ENCODE assay signal across 9 cellular contexts in the genomic region with DNA sequence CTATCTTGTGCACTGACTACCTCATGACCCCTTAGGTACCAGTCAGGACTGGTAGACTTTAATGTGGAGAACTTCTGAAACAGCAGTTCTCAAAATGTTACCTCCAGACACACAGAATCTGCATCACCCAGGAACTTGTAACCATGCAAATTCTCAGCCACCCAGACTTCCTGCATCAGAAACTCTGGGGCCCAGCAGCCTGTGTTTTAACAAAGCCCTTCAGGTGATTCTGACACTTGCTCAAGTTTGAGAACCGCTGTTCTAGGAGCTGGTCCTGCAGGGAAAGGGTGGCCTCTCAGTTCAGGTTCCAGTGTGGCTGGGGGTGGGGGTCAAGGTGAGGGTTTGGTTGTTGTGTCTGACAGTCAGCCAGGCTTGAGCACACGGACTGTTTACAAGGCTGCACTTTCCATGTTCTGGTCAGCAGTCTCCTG. TPM values are rescaled to one million over a fixed set of nuclear protein-coding genes. Genes with fewer than 3 reads are reported as not detected.
DNase-seq lines count a peak whose midpoint lies in the region; ATAC-seq, FAIRE-seq and TF ChIP-seq lines count a peak whose summit lies in the region.
"Had no signal": no experiment of that assay in that cellular context is flagged by ENCODE, and none has a peak within 500 bp of the region (broad histone marks: within the 10 kb centered on the region; RNA-seq: fewer than 3 reads in every experiment).

No MANE protein-coding gene starts in this region.

- H3K4me2 ChIP-seq in keratinocyte (ENCODE audit: control insufficient read depth, extremely low read depth, insufficient read depth, low read depth, low read length): peak overlapping the region; percentile 93

- CTCF ChIA-PET in WTC11 (lab: Charles Lee): no interaction called here

- no peak for FAIRE-seq in keratinocyte (lab: Jason Lieb, UNC)

- peaks cover 31% of the 10 kb centered on the region for H3K36me3 Mint-ChIP-seq in WTC11

- no peak overlapping the region for H3K27ac ChIP-seq in keratinocyte (ENCODE audit: control insufficient read depth, insufficient read depth, low read length)

- DNase-seq in WTC11 (ENCODE audit: low spot score) (no peak), keratinocyte (ENCODE audit: low read depth, low spot score) (no peak), NCI-H1092 treated with DMSO at 0.1 percent for 48 hours (lab: John Stamatoyannopoulos, UW) (no peak), NCI-H2171 treated with DMSO at 0.1 percent for 48 hours (lab: John Stamatoyannopoulos, UW) (no peak), nucleus accumbens (lab: John Stamatoyannopoulos, UW) (no peak), cortex of kidney (lab: John Stamatoyannopoulos, UW) (no peak)

- no peak overlapping the region for H3K4me3 ChIP-seq in keratinocyte (ENCODE audit: control insufficient read depth in 2 of 3, extremely low read depth in 1 of 3, insufficient read depth in 2 of 3, low read depth in 1 of 3, low read length in 3 of 3)

- peaks cover 19% of the 10 kb centered on the region for H3K4me1 Mint-ChIP-seq in WTC11

- no peaks in the 10 kb centered on the region for H4K20me1 ChIP-seq in keratinocyte (ENCODE audit: control insufficient read depth, extremely low read depth, insufficient read depth, low read length)

- H3K27me3 Mint-ChIP-seq in WTC11 (ENCODE audit: low read depth): peaks cover 50% of the 10 kb centered on the region

- POLR2A ChIA-PET in WTC11 (lab: Charles Lee): interaction anchor here (0.7 to 1.1 kb wide), 2 partner anchors 14 to 30 kb away, joined by 4 to 5 read pairs; no protein-coding TSS in a partner anchor

- H3K9ac ChIP-seq in keratinocyte (ENCODE audit: control insufficient read depth, extremely low read depth, insufficient read depth, low read length): no peak overlapping the region

- H3K36me3 ChIP-seq in keratinocyte (ENCODE audit: control insufficient read depth in 2 of 2, extremely low read depth in 1 of 2, insufficient read depth in 2 of 2, low read length in 2 of 2): peaks cover 0 to 8% of the 10 kb centered on the region in 2 experiments

- H3K27me3 ChIP-seq in keratinocyte (ENCODE audit: control insufficient read depth, extremely low read depth, insufficient read depth, low read length): no peaks in the 10 kb centered on the region
- H3K27me3 ChIP-seq: neutrophil had no signal

- H3K27ac Mint-ChIP-seq in WTC11: no peak overlapping the region

- peaks cover 31% of the 10 kb centered on the region for H3K9me3 Mint-ChIP-seq in WTC11

- peaks cover 2% of the 10 kb centered on the region for H3K9me1 ChIP-seq in keratinocyte (ENCODE audit: control insufficient read depth, extremely low read depth, insufficient read depth, low read length)

- ATAC-seq in GM18907 (IDR thresholded peaks at IDR 0.05; ENCODE audit: unreplicated experiment) (peak; percentile 60), HG02840 (IDR thresholded peaks at IDR 0.05; ENCODE audit: low FRiP score, unreplicated experiment) (peak; percentile 38), WTC11 (no peak)

- peaks cover 6% of the 10 kb centered on the region for H3K79me2 ChIP-seq in keratinocyte (ENCODE audit: control insufficient read depth, insufficient read depth, low read length)

- dilution Hi-C loops in keratinocyte (cut with MboI; ENCODE audit: extremely low pct_ligation_motif_present, low sequenced_read_pairs): no loop called here

- H3K9me3 ChIP-seq in keratinocyte (ENCODE audit: control insufficient read depth, low read depth, low read length): no peaks in the 10 kb centered on the region
- H3K9me3 ChIP-seq: neutrophil had no signal

- peaks cover 16% of the 10 kb centered on the region for H3K4me1 ChIP-seq in keratinocyte (ENCODE audit: control insufficient read depth, extremely low read depth, insufficient read depth, low read length)

- H3K4me3 Mint-ChIP-seq in WTC11: peak overlapping the region; percentile 38; the same call in 1 of the 2 replicates

- TF ChIP-seq CTCF in WTC11 (IDR thresholded peaks at IDR 0.05) (no peak), keratinocyte (optimal IDR thresholded peaks at IDR 0.05 in 1 of 3, IDR thresholded peaks at IDR 0.05 in 1 of 3, conservative IDR thresholded peaks at IDR 0.05 in 1 of 3; ENCODE audit: extremely low read depth in 1 of 3, insufficient read depth in 2 of 3, low read length in 3 of 3) (no peak)

- H2AFZ ChIP-seq in keratinocyte (ENCODE audit: control insufficient read depth, low read length): no peak overlapping the region

TF ChIP-seq in WTC11, 78 proteins besides CTCF, POLR2A, EP300 and RAD21:
- TF ChIP-seq ESRRA (CRISPR knock-in tag; IDR thresholded peaks at IDR 0.05; ENCODE audit: borderline replicate concordance): no peak
- TF ChIP-seq SOX15 (CRISPR knock-in tag; IDR thresholded peaks at IDR 0.05): no peak
- TF ChIP-seq, protein P1, sequence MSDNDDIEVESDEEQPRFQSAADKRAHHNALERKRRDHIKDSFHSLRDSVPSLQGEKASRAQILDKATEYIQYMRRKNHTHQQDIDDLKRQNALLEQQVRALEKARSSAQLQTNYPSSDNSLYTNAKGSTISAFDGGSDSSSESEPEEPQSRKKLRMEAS (CRISPR knock-in tag; IDR thresholded peaks at IDR 0.05): no peak
- no peak for TF ChIP-seq FOXK1 (CRISPR knock-in tag; IDR thresholded peaks at IDR 0.05)
- TF ChIP-seq NFYB (CRISPR knock-in tag; conservative IDR thresholded peaks at IDR 0.05; ENCODE audit: low read depth): no peak
- no peak for TF ChIP-seq CBFB (CRISPR knock-in tag; IDR thresholded peaks at IDR 0.05; ENCODE audit: low read depth)
- TF ChIP-seq MYBL2 (CRISPR knock-in tag; IDR thresholded peaks at IDR 0.05): no peak
- TF ChIP-seq, protein P2, sequence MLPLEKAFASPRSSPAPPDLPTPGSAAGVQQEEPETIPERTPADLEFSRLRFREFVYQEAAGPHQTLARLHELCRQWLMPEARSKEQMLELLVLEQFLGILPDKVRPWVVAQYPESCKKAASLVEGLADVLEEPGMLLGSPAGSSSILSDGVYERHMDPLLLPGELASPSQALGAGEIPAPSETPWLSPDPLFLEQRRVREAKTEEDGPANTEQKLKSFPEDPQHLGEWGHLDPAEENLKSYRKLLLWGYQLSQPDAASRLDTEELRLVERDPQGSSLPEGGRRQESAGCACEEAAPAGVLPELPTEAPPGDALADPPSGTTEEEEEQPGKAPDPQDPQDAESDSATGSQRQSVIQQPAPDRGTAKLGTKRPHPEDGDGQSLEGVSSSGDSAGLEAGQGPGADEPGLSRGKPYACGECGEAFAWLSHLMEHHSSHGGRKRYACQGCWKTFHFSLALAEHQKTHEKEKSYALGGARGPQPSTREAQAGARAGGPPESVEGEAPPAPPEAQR (CRISPR knock-in tag; IDR thresholded peaks at IDR 0.05): no peak
- TF ChIP-seq, protein P3, sequence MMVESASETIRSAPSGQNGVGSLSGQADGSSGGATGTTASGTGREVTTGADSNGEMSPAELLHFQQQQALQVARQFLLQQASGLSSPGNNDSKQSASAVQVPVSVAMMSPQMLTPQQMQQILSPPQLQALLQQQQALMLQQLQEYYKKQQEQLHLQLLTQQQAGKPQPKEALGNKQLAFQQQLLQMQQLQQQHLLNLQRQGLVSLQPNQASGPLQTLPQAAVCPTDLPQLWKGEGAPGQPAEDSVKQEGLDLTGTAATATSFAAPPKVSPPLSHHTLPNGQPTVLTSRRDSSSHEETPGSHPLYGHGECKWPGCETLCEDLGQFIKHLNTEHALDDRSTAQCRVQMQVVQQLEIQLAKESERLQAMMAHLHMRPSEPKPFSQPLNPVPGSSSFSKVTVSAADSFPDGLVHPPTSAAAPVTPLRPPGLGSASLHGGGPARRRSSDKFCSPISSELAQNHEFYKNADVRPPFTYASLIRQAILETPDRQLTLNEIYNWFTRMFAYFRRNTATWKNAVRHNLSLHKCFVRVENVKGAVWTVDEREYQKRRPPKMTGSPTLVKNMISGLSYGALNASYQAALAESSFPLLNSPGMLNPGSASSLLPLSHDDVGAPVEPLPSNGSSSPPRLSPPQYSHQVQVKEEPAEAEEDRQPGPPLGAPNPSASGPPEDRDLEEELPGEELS (CRISPR knock-in tag; IDR thresholded peaks at IDR 0.05): no peak
- TF ChIP-seq, protein P4, sequence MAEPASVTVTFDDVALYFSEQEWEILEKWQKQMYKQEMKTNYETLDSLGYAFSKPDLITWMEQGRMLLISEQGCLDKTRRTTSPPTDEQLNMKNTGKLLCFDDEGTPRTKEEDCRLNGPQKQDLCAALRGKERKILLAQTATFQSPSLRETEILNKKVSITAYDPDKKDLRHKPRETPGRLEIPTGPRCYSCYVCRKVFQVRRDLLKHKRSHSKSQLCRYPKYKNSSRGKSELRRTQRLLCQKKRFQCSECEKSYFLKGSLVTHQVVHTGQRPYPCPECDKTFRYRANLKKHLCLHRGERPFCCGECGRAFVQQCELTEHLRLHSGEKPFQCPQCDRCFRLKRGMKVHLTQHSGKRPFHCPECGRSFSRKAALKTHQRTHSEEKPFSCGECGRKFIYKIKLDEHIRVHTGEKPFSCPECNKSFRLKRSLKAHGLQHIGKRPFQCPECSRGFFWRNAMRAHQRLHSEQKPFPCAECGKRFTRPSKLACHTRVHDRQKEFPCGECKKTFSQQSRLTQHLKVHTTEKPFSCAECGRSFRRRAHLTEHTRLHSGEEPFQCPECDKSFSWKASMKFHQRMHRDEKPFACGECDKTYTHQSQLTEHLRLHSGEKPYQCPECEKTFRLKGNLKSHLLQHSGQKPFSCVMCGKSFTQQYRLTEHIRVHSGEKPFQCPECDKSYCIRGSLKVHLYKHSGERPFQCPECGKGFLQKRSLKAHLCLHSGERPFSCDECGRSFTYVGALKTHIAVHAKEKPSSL (CRISPR knock-in tag; conservative IDR thresholded peaks at IDR 0.05): no peak

RNA-seq across cellular contexts. Expression of a gene that starts 28.4 kb away (rescaled TPM):
- 35.7 to 41.2 TPM (median 39.5 TPM) in 3 replicates for total RNA-seq in WTC11 (2021)
- polyA plus RNA-seq in keratinocyte: 8.4 to 21.5 TPM (median 13.9 TPM) in 3 replicates
- 11.3 TPM for polyA plus RNA-seq in keratinocyte (2011; ENCODE audit: low read depth)
- 8.0 and 13.2 TPM in 2 replicates for polyA plus RNA-seq in keratinocyte (2011; cell fraction: cytosol; rRNA removed)
- 30.7 and 42.5 TPM in 2 replicates for polyA plus RNA-seq in keratinocyte (2011; cell fraction: nucleus; rRNA removed)
- polyA plus RNA-seq in keratinocyte (2012; ENCODE audit: low replicate concordance): 9.7 and 12.8 TPM in 2 replicates
- 1.3 to 12.1 TPM (median 6.8 TPM) in 3 replicates for polyA minus RNA-seq in keratinocyte
- polyA minus RNA-seq in keratinocyte (2011; cell fraction: cytosol; rRNA and poly(A)+ RNA removed): 8.2 TPM
- polyA minus RNA-seq in keratinocyte (2011; cell fraction: nucleus; rRNA and poly(A)+ RNA removed): 9.3 and 18.0 TPM in 2 replicates

RNA-seq across cellular contexts. Expression of a gene that starts 30.0 kb away (rescaled TPM):
- total RNA-seq in WTC11 (2021): 78.4 to 93.6 TPM (median 86.3 TPM) in 3 replicates
- 80.3 to 108 TPM (median 98.3 TPM) in 3 replicates for polyA plus RNA-seq in keratinocyte
- 26.7 TPM for polyA plus RNA-seq in keratinocyte (2011; ENCODE audit: low read depth)
- polyA plus RNA-seq in keratinocyte (2011; cell fraction: cytosol; rRNA removed): 61.8 and 99.8 TPM in 2 replicates
- 153 and 202 TPM in 2 replicates for polyA plus RNA-seq in keratinocyte (2011; cell fraction: nucleus; rRNA removed)
- polyA plus RNA-seq in keratinocyte (2012; ENCODE audit: low replicate concordance): 76.8 and 135 TPM in 2 replicates
- polyA minus RNA-seq in keratinocyte: 84.1 to 143 TPM (median 114 TPM) in 3 replicates
- polyA minus RNA-seq in keratinocyte (2011; cell fraction: cytosol; rRNA and poly(A)+ RNA removed): 238 TPM
- polyA minus RNA-seq in keratinocyte (2011; cell fraction: nucleus; rRNA and poly(A)+ RNA removed): 208 and 223 TPM in 2 replicates
